Comparison of ENCODE assay signal across 12 cellular contexts in the genomic region with DNA sequence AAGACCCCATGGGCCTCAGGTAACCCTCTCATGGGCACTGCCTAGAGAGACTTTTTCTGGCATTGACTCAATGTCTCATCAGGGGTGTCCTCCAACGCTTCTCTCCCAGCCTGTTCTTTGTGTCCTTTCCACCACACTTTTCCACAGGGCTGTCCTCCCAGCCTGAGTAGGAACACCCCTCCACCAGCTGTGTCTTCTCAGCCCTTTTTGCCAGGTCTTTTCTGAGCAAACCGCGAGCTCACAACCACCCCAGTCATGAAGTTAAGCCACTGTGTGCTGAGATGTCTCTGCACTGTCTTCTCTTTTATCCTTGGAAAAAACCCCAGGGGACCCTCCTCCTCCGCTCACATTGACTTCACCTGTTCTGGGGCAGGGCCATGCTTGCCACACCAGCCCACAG. TPM values are rescaled to one million over a fixed set of nuclear protein-coding genes. Genes with fewer than 3 reads are reported as not detected.
DNase-seq lines count a peak whose midpoint lies in the region; ATAC-seq and TF ChIP-seq lines count a peak whose summit lies in the region.
"Had no signal": no experiment of that assay in that cellular context is flagged by ENCODE, and none has a peak within 500 bp of the region (broad histone marks: within the 10 kb centered on the region; RNA-seq: fewer than 3 reads in every experiment).

No MANE protein-coding gene starts in this region.

- ATAC-seq in activated CD4-positive, alpha-beta T cell treated with anti-CD3 and anti-CD28 coated beads for 36 hours: no peak
- ATAC-seq in activated naive CD8-positive, alpha-beta T cell treated with anti-CD3 and anti-CD28 coated beads, Interleukin-2, amount 50 U/mL, for 24 hours: no peak
- ATAC-seq in right lobe of liver: no peak
- no peak for ATAC-seq in stimulated activated naive B cell treated with anti-CD40 and anti-IgM and Interleukin-4, amounts not matched to agents 10 μg/mL and 1 μg/mL and 100 μg/mL, for 72 hours (replicated peaks)
- ATAC-seq: A549; activated T-helper 17 cell treated with anti-CD3 and anti-CD28 coated beads, Interleukin-2, amount 50 U/mL, for 72 hours had no signal

- peak overlapping the region; percentile 48 for H3K27ac Mint-ChIP-seq in activated CD4-positive, alpha-beta T cell treated with anti-CD3 and anti-CD28 coated beads for 36 hours
- H3K27ac Mint-ChIP-seq in activated naive CD8-positive, alpha-beta T cell treated with anti-CD3 and anti-CD28 coated beads, Interleukin-2, amount 50 U/mL, for 24 hours: peak overlapping the region; percentile 55
- peak overlapping the region; percentile 88 for H3K27ac Mint-ChIP-seq in stimulated activated naive B cell treated with anti-CD40 and anti-IgM and Interleukin-4, amounts not matched to agents 10 μg/mL and 1 μg/mL and 100 μg/mL, for 72 hours
- H3K27ac Mint-ChIP-seq: activated T-helper 17 cell treated with anti-CD3 and anti-CD28 coated beads, Interleukin-2, amount 50 U/mL, for 72 hours had no signal

- no peaks in the 10 kb centered on the region for H3K9me3 ChIP-seq in right lobe of liver
- H3K9me3 ChIP-seq: A549 had no signal

- H3K36me3 ChIP-seq in right lobe of liver: no peaks in the 10 kb centered on the region

- no peak for TF ChIP-seq POLR2A in right lobe of liver (IDR thresholded peaks at IDR 0.05)

- intact Hi-C loops in activated CD4-positive, alpha-beta T cell treated with anti-CD3 and anti-CD28 coated beads for 36 hours (cut with DNase I, micrococcal nuclease): loop anchor here in 1 of 2 experiments (5.0 kb wide), 1 partner anchor 297 kb away; no protein-coding TSS in a partner anchor
- intact Hi-C loops in right lobe of liver (cut with DNase I): no loop called here

- H3K4me1 Mint-ChIP-seq in activated CD4-positive, alpha-beta T cell treated with anti-CD3 and anti-CD28 coated beads for 36 hours: peaks cover 68% of the 10 kb centered on the region
- H3K4me1 Mint-ChIP-seq in activated naive CD8-positive, alpha-beta T cell treated with anti-CD3 and anti-CD28 coated beads, Interleukin-2, amount 50 U/mL, for 24 hours: peaks cover 69% of the 10 kb centered on the region
- H3K4me1 Mint-ChIP-seq in stimulated activated naive B cell treated with anti-CD40 and anti-IgM and Interleukin-4, amounts not matched to agents 10 μg/mL and 1 μg/mL and 100 μg/mL, for 72 hours: peaks cover 54 to 86% of the 10 kb centered on the region in 2 donors

- peak overlapping the region; percentile 78 to 99 (median 85) for H3K27ac ChIP-seq in right lobe of liver

- POLR2A ChIA-PET in activated CD4-positive, alpha-beta T cell treated with anti-CD3 and anti-CD28 coated beads for 36 hours (lab: Charles Lee): interaction anchor here (0.7 kb wide), 1 partner anchor 8 kb away, joined by 3 read pairs; no protein-coding TSS in a partner anchor

- no peaks in the 10 kb centered on the region for H3K27me3 Mint-ChIP-seq in activated CD4-positive, alpha-beta T cell treated with anti-CD3 and anti-CD28 coated beads for 36 hours
- H3K27me3 Mint-ChIP-seq in activated naive CD8-positive, alpha-beta T cell treated with anti-CD3 and anti-CD28 coated beads, Interleukin-2, amount 50 U/mL, for 24 hours: no peaks in the 10 kb centered on the region
- H3K27me3 Mint-ChIP-seq in stimulated activated naive B cell treated with anti-CD40 and anti-IgM and Interleukin-4, amounts not matched to agents 10 μg/mL and 1 μg/mL and 100 μg/mL, for 72 hours: no peaks in the 10 kb centered on the region
- H3K27me3 Mint-ChIP-seq: activated T-helper 17 cell treated with anti-CD3 and anti-CD28 coated beads, Interleukin-2, amount 50 U/mL, for 72 hours had no signal

- no peak overlapping the region for H3K4me3 Mint-ChIP-seq in activated CD4-positive, alpha-beta T cell treated with anti-CD3 and anti-CD28 coated beads for 36 hours
- H3K4me3 Mint-ChIP-seq in activated naive CD8-positive, alpha-beta T cell treated with anti-CD3 and anti-CD28 coated beads, Interleukin-2, amount 50 U/mL, for 24 hours: no peak overlapping the region
- H3K4me3 Mint-ChIP-seq in stimulated activated naive B cell treated with anti-CD40 and anti-IgM and Interleukin-4, amounts not matched to agents 10 μg/mL and 1 μg/mL and 100 μg/mL, for 72 hours: peak overlapping the region; percentile 32 to 62
- H3K4me3 Mint-ChIP-seq: activated T-helper 17 cell treated with anti-CD3 and anti-CD28 coated beads, Interleukin-2, amount 50 U/mL, for 72 hours had no signal

- in situ Hi-C loops in G401 (cut with HindIII; ENCODE audit: low sequenced_read_pairs): no loop called here

- WGBS in right lobe of liver (ENCODE audit: insufficient coverage, low coverage, low lambda C conversion rate, missing lambda C conversion rate): 74% methylated on average over 4 of the region's 4 CpGs

- DNase-seq in activated CD4-positive, alpha-beta T cell treated with anti-CD3 and anti-CD28 coated beads for 36 hours: no peak
- DNase-seq in activated CD4-positive, alpha-beta T cell treated with anti-CD3 and anti-CD28 coated beads for 1 hour: no peak
- no peak for DNase-seq in activated naive CD8-positive, alpha-beta T cell treated with anti-CD3 and anti-CD28 coated beads, Interleukin-2, amount 50 U/mL, for 24 hours
- DNase-seq in right lobe of liver (no peak), nucleus accumbens (lab: John Stamatoyannopoulos, UW) (no peak), G401 (ENCODE audit: low spot score) (no peak), A172 (ENCODE audit: low spot score) (no peak)
- no peak for DNase-seq in stimulated activated naive B cell treated with anti-CD40 and anti-IgM and Interleukin-4, amounts not matched to agents 10 μg/mL and 1 μg/mL and 100 μg/mL, for 72 hours
- DNase-seq: NCI-H187; stimulated activated CD4-positive, alpha-beta T cell treated with anti-CD3 and anti-CD28 coated beads, Interleukin-4, amount 100 ng/mL, for 4 hours had no signal

- H3K4me3 ChIP-seq in right lobe of liver: no peak overlapping the region
- H3K4me3 ChIP-seq: A549 had no signal

- H3K36me3 Mint-ChIP-seq in activated CD4-positive, alpha-beta T cell treated with anti-CD3 and anti-CD28 coated beads for 36 hours (ENCODE audit: low read depth): peaks cover 6% of the 10 kb centered on the region
- peaks cover 5% of the 10 kb centered on the region for H3K36me3 Mint-ChIP-seq in activated naive CD8-positive, alpha-beta T cell treated with anti-CD3 and anti-CD28 coated beads, Interleukin-2, amount 50 U/mL, for 24 hours (ENCODE audit: low read depth)
- peaks cover 7 to 11% of the 10 kb centered on the region in 2 donors for H3K36me3 Mint-ChIP-seq in stimulated activated naive B cell treated with anti-CD40 and anti-IgM and Interleukin-4, amounts not matched to agents 10 μg/mL and 1 μg/mL and 100 μg/mL, for 72 hours

- TF ChIP-seq CTCF in right lobe of liver (IDR thresholded peaks at IDR 0.05): no peak

- CTCF ChIA-PET in activated CD4-positive, alpha-beta T cell treated with anti-CD3 and anti-CD28 coated beads for 36 hours (lab: Charles Lee): interaction anchor here (0.6 kb wide), 1 partner anchor 13 kb away, joined by 3 read pairs; no protein-coding TSS in a partner anchor

- H3K27me3 ChIP-seq in right lobe of liver: no peaks in the 10 kb centered on the region

- H3K9me3 Mint-ChIP-seq in activated CD4-positive, alpha-beta T cell treated with anti-CD3 and anti-CD28 coated beads for 36 hours (ENCODE audit: low read depth): no peaks in the 10 kb centered on the region
- H3K9me3 Mint-ChIP-seq in activated naive CD8-positive, alpha-beta T cell treated with anti-CD3 and anti-CD28 coated beads, Interleukin-2, amount 50 U/mL, for 24 hours: no peaks in the 10 kb centered on the region
- H3K9me3 Mint-ChIP-seq in stimulated activated naive B cell treated with anti-CD40 and anti-IgM and Interleukin-4, amounts not matched to agents 10 μg/mL and 1 μg/mL and 100 μg/mL, for 72 hours: no peaks in the 10 kb centered on the region
- H3K9me3 Mint-ChIP-seq: activated T-helper 17 cell treated with anti-CD3 and anti-CD28 coated beads, Interleukin-2, amount 50 U/mL, for 72 hours had no signal

- H3K4me1 ChIP-seq in right lobe of liver: peaks cover 11 to 67% (median 36%) of the 10 kb centered on the region in 4 donors

RNA-seq across cellular contexts. Expression of gene PNMA1, which starts 50.2 kb away (rescaled TPM):
- 10 to 100 TPM; 23.2 to 28.8 TPM for total RNA-seq in activated CD4-positive, alpha-beta T cell treated with anti-CD3 and anti-CD28 coated beads for 36 hours
- 1 to 10 TPM; 1.7 to 7.6 (median 3.7) TPM for total RNA-seq in right lobe of liver
- total RNA-seq in G401 (2014; rRNA removed; shearing (Covaris generic)): 65.8 and 80.4 TPM in 2 replicates
- 35.1 and 36.0 TPM in 2 replicates for total RNA-seq in A172 (2014; rRNA removed; shearing (Covaris generic))

Comparison
In these comparisons a context has a peak if more than half of its experiments do, and no peak if none do; other contexts are left out.
1. H3K4me3 Mint-ChIP-seq: peak in stimulated activated naive B cell treated with anti-CD40 and anti-IgM and Interleukin-4, amounts not matched to agents 10 μg/mL and 1 μg/mL and 100 μg/mL, for 72 hours (2 of 2); none in activated CD4-positive, alpha-beta T cell treated with anti-CD3 and anti-CD28 coated beads for 36 hours (single experiment) and activated naive CD8-positive, alpha-beta T cell treated with anti-CD3 and anti-CD28 coated beads, Interleukin-2, amount 50 U/mL, for 24 hours (single experiment).
2. Peak in every context shown above with its lines, with median percentiles within 50 percentile points of each other: H3K27ac Mint-ChIP-seq.